20 cellular contexts compared by ENCODE assay signal in genomic region chr2:130729311-130730299, GRCh38. TPM values are rescaled to one million over a fixed set of nuclear protein-coding genes. Genes with fewer than 3 reads are reported as not detected.
DNase-seq lines count a peak whose midpoint lies in the region; ATAC-seq and TF ChIP-seq lines count a peak whose summit lies in the region.
"Had no signal": no experiment of that assay in that cellular context is flagged by ENCODE, and none has a peak within 500 bp of the region (broad histone marks: within the 10 kb centered on the region; RNA-seq: fewer than 3 reads in every experiment).

No MANE protein-coding gene starts in this region.

- CTCF ChIA-PET in CD4-positive, alpha-beta T cell (lab: Charles Lee) = interaction anchor here (1.0 kb wide), 1 partner anchor 68 kb away, joined by 4 read pairs; no protein-coding TSS in a partner anchor
- CTCF ChIA-PET in RWPE1 (lab: Yijun Ruan, JAX) = no interaction called here

- DNase-seq in CD4-positive, alpha-beta T cell = no peak
- DNase-seq in DMS153 (lab: John Stamatoyannopoulos, UW) (peak; percentile 80), NCI-H2196 treated with DMSO at 0.1 percent for 48 hours (lab: John Stamatoyannopoulos, UW; ENCODE audit: unreplicated experiment) (peak; percentile 81), naive B cell (no peak), RWPE1 (ENCODE audit: low spot score) (no peak), NCI-H526 treated with DMSO at 0.1 percent for 48 hours (lab: John Stamatoyannopoulos, UW) (no peak)
- DNase-seq: activated CD4-positive, alpha-beta T cell treated with anti-CD3 and anti-CD28 coated beads, Interleukin-2, amount 50 U/mL, for 1 hour; aorta; dermis blood vessel endothelial cell; head of caudate nucleus; NCI-H1694 treated with DMSO at 0.1 percent for 48 hours; SHP77; stimulated activated CD4-positive, alpha-beta T cell treated with anti-CD3 and anti-CD28 coated beads, Interleukin-12 subunit alpha, Interleukin-12 subunit beta, amount 100 ng/mL, for 4 hours; stomach had no signal

- intact Hi-C loops in CD4-positive, alpha-beta T cell (cut with DNase I, micrococcal nuclease) = loop anchor here in 1 of 2 experiments (5.0 to 10.0 kb wide), 4 partner anchors 355 to 545 kb away; partner anchors contain the start of genes FAM168B, IMP4, MZT2B and SMPD4

- peak overlapping the region; percentile 47 for H3K27ac Mint-ChIP-seq in CD4-positive, alpha-beta T cell
- H3K27ac Mint-ChIP-seq in naive B cell = no peak overlapping the region
- H3K27ac Mint-ChIP-seq: activated T-helper 1 cell treated with anti-CD3 and anti-CD28 coated beads, Interleukin-12 subunit alpha, Interleukin-12 subunit beta, Interleukin-2, Interleukin-4 antibody, amounts not matched to agents 30 ng/mL and 10 ng/mL and 1 ng/mL, durations not matched to agents 14 hours and 24 hours and 36 hours; mesothelial cell of epicardium; progenitor cell of endocrine pancreas had no signal

- no peak overlapping the region for H3K27ac ChIP-seq in CD4-positive, alpha-beta T cell (ENCODE audit: low read depth, low read length)
- H3K27ac ChIP-seq in RWPE1 = no peak overlapping the region

- no peaks in the 10 kb centered on the region for H3K9me3 ChIP-seq in CD4-positive, alpha-beta T cell (ENCODE audit: control insufficient read depth, low read length)
- H3K9me3 ChIP-seq: stomach had no signal

- ATAC-seq in CD4-positive, alpha-beta T cell (ENCODE audit: poor library complexity) = no peak
- ATAC-seq in naive B cell (ENCODE audit: low read depth in 2 of 2) (no peak), GM18909 (IDR thresholded peaks at IDR 0.05; ENCODE audit: poor library complexity, unreplicated experiment) (no peak)
- ATAC-seq: esophagus mucosa had no signal

- TF ChIP-seq CTCF in CD4-positive, alpha-beta T cell (IDR thresholded peaks at IDR 0.05) = no peak
- no peak for TF ChIP-seq CTCF in RWPE1 (conservative IDR thresholded peaks at IDR 0.05; ENCODE audit: low read depth)

- peak overlapping the region; percentile 72 for H3K4me3 Mint-ChIP-seq in CD4-positive, alpha-beta T cell
- H3K4me3 Mint-ChIP-seq in naive B cell = peak overlapping the region in 7 of 8 donors; percentile 4 to 79 (median 40)
- H3K4me3 Mint-ChIP-seq: activated T-helper 1 cell treated with anti-CD3 and anti-CD28 coated beads, Interleukin-12 subunit alpha, Interleukin-12 subunit beta, Interleukin-2, Interleukin-4 antibody, amounts not matched to agents 30 ng/mL and 10 ng/mL and 1 ng/mL, durations not matched to agents 14 hours and 24 hours and 36 hours; mesothelial cell of epicardium had no signal

- H3K4me1 Mint-ChIP-seq in CD4-positive, alpha-beta T cell (ENCODE audit: low read depth) = no peaks in the 10 kb centered on the region
- peaks cover 3 to 15% (median 5%) of the 10 kb centered on the region in 3 donors for H3K4me1 Mint-ChIP-seq in naive B cell

- POLR2A ChIA-PET in CD4-positive, alpha-beta T cell (lab: Charles Lee) = interaction anchor here (1.4 to 3.1 kb wide), 3 partner anchors 68 to 387 kb away, joined by 4 to 22 read pairs (median 8); partner anchors contain the start of genes FAM168B and IMP4
- POLR2A ChIA-PET in RWPE1 (lab: Yijun Ruan, JAX; ENCODE audit: low non-redundant PET) = no interaction called here

- no peaks in the 10 kb centered on the region for H3K27me3 ChIP-seq in CD4-positive, alpha-beta T cell (ENCODE audit: control insufficient read depth, insufficient read depth, low read length)

- no peaks in the 10 kb centered on the region for H3K36me3 Mint-ChIP-seq in CD4-positive, alpha-beta T cell (ENCODE audit: low read depth)
- peaks cover 0 to 6% of the 10 kb centered on the region in 2 donors for H3K36me3 Mint-ChIP-seq in naive B cell
- H3K36me3 Mint-ChIP-seq: mesothelial cell of epicardium had no signal

- peaks cover 2% of the 10 kb centered on the region for H3K9me3 Mint-ChIP-seq in CD4-positive, alpha-beta T cell
- peaks cover 4 to 7% (median 5%) of the 10 kb centered on the region in 7 donors for H3K9me3 Mint-ChIP-seq in naive B cell
- H3K9me3 Mint-ChIP-seq: activated T-helper 1 cell treated with anti-CD3 and anti-CD28 coated beads, Interleukin-12 subunit alpha, Interleukin-12 subunit beta, Interleukin-2, Interleukin-4 antibody, amounts not matched to agents 30 ng/mL and 10 ng/mL and 1 ng/mL, durations not matched to agents 14 hours and 24 hours and 36 hours had no signal

- no peaks in the 10 kb centered on the region for H3K27me3 Mint-ChIP-seq in CD4-positive, alpha-beta T cell
- peaks cover 10 to 24% (median 15%) of the 10 kb centered on the region in 3 donors for H3K27me3 Mint-ChIP-seq in naive B cell

RNA-seq across cellular contexts. Expression of gene GPR148, which starts 0.7 kb away (rescaled TPM):
- not detected for total RNA-seq in CD4-positive, alpha-beta T cell
- polyA plus RNA-seq in naive B cell (ENCODE audit: low read depth in 6 of 6) = not detected
- total RNA-seq: activated T-helper 1 cell treated with anti-CD3 and anti-CD28 coated beads, Interleukin-12 subunit alpha, Interleukin-12 subunit beta, Interleukin-2, Interleukin-4 antibody, amounts not matched to agents 30 ng/mL and 10 ng/mL and 1 ng/mL, durations not matched to agents 14 hours and 24 hours and 36 hours; aorta; dermis blood vessel endothelial cell; esophagus mucosa; mesothelial cell of epicardium had no signal
- polyA plus RNA-seq: aorta, keratinocyte, stomach had no signal

RNA-seq across cellular contexts. Expression of gene AMER3, which starts 25.7 kb away (rescaled TPM):
- total RNA-seq in CD4-positive, alpha-beta T cell = not detected
- polyA plus RNA-seq in naive B cell (ENCODE audit: low read depth in 6 of 6) = not detected
- total RNA-seq: activated T-helper 1 cell treated with anti-CD3 and anti-CD28 coated beads, Interleukin-12 subunit alpha, Interleukin-12 subunit beta, Interleukin-2, Interleukin-4 antibody, amounts not matched to agents 30 ng/mL and 10 ng/mL and 1 ng/mL, durations not matched to agents 14 hours and 24 hours and 36 hours; aorta; dermis blood vessel endothelial cell; esophagus mucosa; mesothelial cell of epicardium had no signal
- polyA plus RNA-seq: aorta, keratinocyte had no signal

Comparison
In these comparisons a context has a peak if more than half of its experiments do, and no peak if none do; other contexts are left out.
1. DNase-seq: peak in DMS153 (single experiment) and NCI-H2196 treated with DMSO at 0.1 percent for 48 hours (single experiment); none in CD4-positive, alpha-beta T cell (0 of 10), naive B cell (single experiment), RWPE1 (single experiment) and NCI-H526 treated with DMSO at 0.1 percent for 48 hours (single experiment).